1 cellular context compared by ENCODE assay signal in genomic region chr13:100478107-100478809, GRCh38.
TF ChIP-seq lines count a peak whose summit lies in the region.

No MANE protein-coding gene starts in this region.

TF ChIP-seq in GM23338, 12 proteins besides CTCF, POLR2A, EP300 and RAD21 (continued from another document):
- TF ChIP-seq ZNF462 (CRISPR knock-in tag; IDR thresholded peaks at IDR 0.05) (no peak), ZNF331 (CRISPR knock-in tag; IDR thresholded peaks at IDR 0.05; ENCODE audit: low read depth) (no peak), JUNB (IDR thresholded peaks at IDR 0.05; ENCODE audit: unreplicated experiment) (no peak), NANOG (IDR thresholded peaks at IDR 0.05; ENCODE audit: borderline replicate concordance) (no peak)
